In genomic region chr10:49502358-49502757, GRCh38 we compare ENCODE assay signal across 29 cellular contexts. TPM values are rescaled to one million over a fixed set of nuclear protein-coding genes. Genes with fewer than 3 reads are reported as not detected.
DNase-seq lines count a peak whose midpoint lies in the region; ATAC-seq and TF ChIP-seq lines count a peak whose summit lies in the region.
"Had no signal": no experiment of that assay in that cellular context is flagged by ENCODE, and none has a peak within 500 bp of the region (broad histone marks: within the 10 kb centered on the region; RNA-seq: fewer than 3 reads in every experiment).

No MANE protein-coding gene starts in this region.

- H3K27me3 ChIP-seq in right lobe of liver = no peaks in the 10 kb centered on the region
- H3K27me3 ChIP-seq in CD8-positive, alpha-beta T cell (ENCODE audit: insufficient read depth, low read length) = no peaks in the 10 kb centered on the region
- H3K27me3 ChIP-seq: colonic mucosa, heart right ventricle had no signal

- no peak overlapping the region for H3K4me3 Mint-ChIP-seq in activated T-cell treated with anti-CD3 and anti-CD28 coated beads, Interleukin-2, amount 50 U/mL, for 4 hours
- H3K4me3 Mint-ChIP-seq in CD8-positive, alpha-beta T cell = no peak overlapping the region
- H3K4me3 Mint-ChIP-seq: CD4-positive, CD25-positive, alpha-beta regulatory T cell; natural killer cell; T-helper 17 cell had no signal

- H3K27me3 Mint-ChIP-seq in activated T-cell treated with anti-CD3 and anti-CD28 coated beads, Interleukin-2, amount 50 U/mL, for 4 hours (ENCODE audit: low read depth) = no peaks in the 10 kb centered on the region
- peaks cover 11% of the 10 kb centered on the region for H3K27me3 Mint-ChIP-seq in CD8-positive, alpha-beta T cell (ENCODE audit: low read depth)
- H3K27me3 Mint-ChIP-seq: CD4-positive, CD25-positive, alpha-beta regulatory T cell; T-helper 17 cell had no signal

- H3K4me1 Mint-ChIP-seq in activated T-cell treated with anti-CD3 and anti-CD28 coated beads, Interleukin-2, amount 50 U/mL, for 4 hours (ENCODE audit: low read depth) = peaks cover 13% of the 10 kb centered on the region
- peaks cover 6% of the 10 kb centered on the region for H3K4me1 Mint-ChIP-seq in CD8-positive, alpha-beta T cell (ENCODE audit: low read depth)

- 97% methylated on average over 2 of the region's 2 CpGs for WGBS in right lobe of liver (ENCODE audit: insufficient coverage, low coverage, low lambda C conversion rate, missing lambda C conversion rate)

- CTCF ChIA-PET in CD8-positive, alpha-beta T cell (lab: Charles Lee) = interaction anchor here (1.1 to 2.1 kb wide), 3 partner anchors 10 to 95 kb away, joined by 3 to 9 read pairs (median 8); no protein-coding TSS in a partner anchor

- POLR2A ChIA-PET in CD8-positive, alpha-beta T cell (lab: Charles Lee) = no interaction called here

- no peaks in the 10 kb centered on the region for H3K9me3 ChIP-seq in right lobe of liver
- H3K9me3 ChIP-seq in CD8-positive, alpha-beta T cell (ENCODE audit: low read length) = no peaks in the 10 kb centered on the region
- H3K9me3 ChIP-seq: A549, colonic mucosa, heart right ventricle, lower lobe of right lung had no signal

- intact Hi-C loops in left ventricle myocardium superior (cut with micrococcal nuclease) (no loop called here), cardiac septum (cut with DNase I) (no loop called here), right lobe of liver (cut with DNase I) (no loop called here)
- intact Hi-C loops in CD8-positive, alpha-beta T cell (cut with DNase I, micrococcal nuclease) = no loop called here

- TF ChIP-seq POLR2A in right lobe of liver (IDR thresholded peaks at IDR 0.05) = no peak

- TF ChIP-seq CTCF in fibroblast of pulmonary artery (IDR thresholded peaks at IDR 0.05; ENCODE audit: low read length, missing control alignments) = no peak
- no peak for TF ChIP-seq CTCF in right lobe of liver (IDR thresholded peaks at IDR 0.05)
- TF ChIP-seq CTCF in CD8-positive, alpha-beta T cell (IDR thresholded peaks at IDR 0.05) = no peak

- no peak overlapping the region for H3K27ac Mint-ChIP-seq in CD8-positive, alpha-beta T cell
- H3K27ac Mint-ChIP-seq: CD4-positive, CD25-positive, alpha-beta regulatory T cell; natural killer cell; T-helper 17 cell had no signal

- H3K4me3 ChIP-seq in fibroblast of pulmonary artery (replicated peaks; ENCODE audit: low read depth, low read length) (no peak overlapping the region), right lobe of liver (no peak overlapping the region)
- no peak overlapping the region for H3K4me3 ChIP-seq in CD8-positive, alpha-beta T cell (ENCODE audit: low read depth, low read length)
- H3K4me3 ChIP-seq: A549, colonic mucosa, heart right ventricle, lower lobe of right lung had no signal

- peaks cover 28% of the 10 kb centered on the region for H3K36me3 Mint-ChIP-seq in activated T-cell treated with anti-CD3 and anti-CD28 coated beads, Interleukin-2, amount 50 U/mL, for 4 hours (ENCODE audit: insufficient read depth)
- H3K36me3 Mint-ChIP-seq in CD8-positive, alpha-beta T cell = peaks cover 54% of the 10 kb centered on the region

- no peaks in the 10 kb centered on the region for H3K4me1 ChIP-seq in right lobe of liver
- H3K4me1 ChIP-seq in CD8-positive, alpha-beta T cell (ENCODE audit: insufficient read depth, low read length) = peaks cover under 1% of the 10 kb centered on the region
- H3K4me1 ChIP-seq: A549, colonic mucosa, lower lobe of right lung had no signal

- no peaks in the 10 kb centered on the region for H3K9me3 Mint-ChIP-seq in activated T-cell treated with anti-CD3 and anti-CD28 coated beads, Interleukin-2, amount 50 U/mL, for 4 hours
- no peaks in the 10 kb centered on the region for H3K9me3 Mint-ChIP-seq in CD8-positive, alpha-beta T cell
- H3K9me3 Mint-ChIP-seq: CD4-positive, CD25-positive, alpha-beta regulatory T cell; natural killer cell had no signal

- no peak overlapping the region for H3K27ac ChIP-seq in right lobe of liver
- H3K27ac ChIP-seq in CD8-positive, alpha-beta T cell (ENCODE audit: low read depth, low read length) = no peak overlapping the region
- H3K27ac ChIP-seq: A549, colonic mucosa, heart right ventricle, lower lobe of right lung had no signal

- ATAC-seq in left ventricle myocardium superior (peak; percentile 66), right lobe of liver (no peak)
- ATAC-seq in activated T-cell treated with anti-CD3 and anti-CD28 coated beads, Interleukin-2, amount 50 U/mL, for 4 hours = no peak
- no peak for ATAC-seq in CD8-positive, alpha-beta T cell
- ATAC-seq: A549, lower lobe of right lung, natural killer cell, SK-N-SH treated with all-trans-retinoic acid at 6 μM for 48 hours, T-helper 17 cell had no signal

- no peak for DNase-seq in left ventricle myocardium superior
- no peak for DNase-seq in cardiac septum (ENCODE audit: low spot score)
- peak; percentile 51 for DNase-seq in astrocyte of the hippocampus (ENCODE audit: low read depth, low spot score)
- DNase-seq in fibroblast of pulmonary artery (ENCODE audit: low read depth) = peak; percentile 66
- no peak for DNase-seq in SIG-M5 treated with dmso at 0.1 percent for 504 hours (lab: John Stamatoyannopoulos, UW; ENCODE audit: unreplicated experiment)
- no peak for DNase-seq in right lobe of liver
- no peak for DNase-seq in activated T-cell treated with anti-CD3 and anti-CD28 coated beads, Interleukin-2, amount 50 U/mL, for 4 hours
- DNase-seq in CD8-positive, alpha-beta T cell = no peak
- DNase-seq: activated CD4-positive, alpha-beta T cell treated with anti-CD3 and anti-CD28 coated beads, Interleukin-2, amount 50 U/mL, for 4 hours; activated naive CD4-positive, alpha-beta T cell treated with Interleukin-2 at 50 U/mL for 16 hours; AML-193; CD4-positive, CD25-positive, alpha-beta regulatory T cell; colonic mucosa; DND-41; effector CD8-positive, alpha-beta T cell; foreskin melanocyte; heart right ventricle; Karpas-422; kidney glomerular epithelial cell; lower lobe of right lung; natural killer cell; NCI-H1694; NCI-H446 treated with DMSO at 0.1 percent for 48 hours; OCI-M1; small intestine; stimulated activated naive CD4-positive, alpha-beta T cell; T-helper 17 cell had no signal

- H3K36me3 ChIP-seq in right lobe of liver = no peaks in the 10 kb centered on the region
- H3K36me3 ChIP-seq in CD8-positive, alpha-beta T cell (ENCODE audit: insufficient read depth, low read length) = no peaks in the 10 kb centered on the region
- H3K36me3 ChIP-seq: colonic mucosa had no signal

RNA-seq across cellular contexts. Expression of gene ERCC6, which starts 36.6 kb away (rescaled TPM):
- total RNA-seq in left ventricle myocardium superior = 25.1 TPM
- 21.6 TPM for total RNA-seq in cardiac septum
- 10 to 100 TPM in 4 of 6 experiments, 1 to 10 TPM in 2; 7.3 to 16.8 (median 10.6) TPM for total RNA-seq in right lobe of liver
- total RNA-seq in activated T-cell treated with anti-CD3 and anti-CD28 coated beads, Interleukin-2, amount 50 U/mL, for 4 hours = 10 to 100 TPM; 10.8 to 12.4 (median 11.1) TPM
- total RNA-seq in CD8-positive, alpha-beta T cell = 10 to 100 TPM; 37.2 to 38.7 TPM

Comparison
In these comparisons a context has a peak if more than half of its experiments do, and no peak if none do; other contexts are left out.
1. DNase-seq: peak in astrocyte of the hippocampus (single experiment) and fibroblast of pulmonary artery (single experiment); none in left ventricle myocardium superior (single experiment), cardiac septum (single experiment), SIG-M5 treated with dmso at 0.1 percent for 504 hours (single experiment), right lobe of liver (0 of 3), activated T-cell treated with anti-CD3 and anti-CD28 coated beads, Interleukin-2, amount 50 U/mL, for 4 hours (single experiment) and CD8-positive, alpha-beta T cell (0 of 7).